17 cellular contexts compared by ENCODE assay signal in genomic region chr2:10061221-10061925, GRCh38. TPM values are rescaled to one million over a fixed set of nuclear protein-coding genes. Genes with fewer than 3 reads are reported as not detected.
"Had no signal": no experiment of that assay in that cellular context is flagged by ENCODE, and none has a peak within 500 bp of the region (broad histone marks: within the 10 kb centered on the region; RNA-seq: fewer than 3 reads in every experiment).

No MANE protein-coding gene starts in this region.

- H3K9me3 ChIP-seq: heart right ventricle, neutrophil, right atrium auricular region, sigmoid colon, stomach, thoracic aorta, transverse colon had no signal

- ATAC-seq: naive thymus-derived CD4-positive, alpha-beta T cell; stimulated activated naive B cell treated with anti-CD40 and anti-IgM and Interleukin-4, amounts not matched to agents 10 μg/mL and 1 μg/mL and 100 μg/mL, for 72 hours had no signal

- DNase-seq: effector CD4-positive, alpha-beta T cell; foreskin melanocyte; heart right ventricle; naive thymus-derived CD4-positive, alpha-beta T cell; nephron progenitor cell; sigmoid colon; stimulated activated CD4-positive, alpha-beta T cell treated with anti-CD3 and anti-CD28 coated beads, Interleukin-2, amount 100 ng/mL, for 24 hours; stimulated activated CD4-positive, alpha-beta T cell treated with anti-CD3 and anti-CD28 coated beads, Interleukin-4, amount 100 ng/mL, for 4 hours; stimulated activated naive B cell treated with anti-CD40 and anti-IgM and Interleukin-4, amounts not matched to agents 10 μg/mL and 1 μg/mL and 100 μg/mL, for 72 hours; stomach; transverse colon had no signal

- H3K4me3 ChIP-seq: coronary artery, heart right ventricle, right atrium auricular region, sigmoid colon, skin epidermis, stomach, thoracic aorta, transverse colon had no signal

- H3K36me3 ChIP-seq: neutrophil, right atrium auricular region, transverse colon had no signal

- FAIRE-seq: islet of Langerhans had no signal

- H3K27me3 ChIP-seq: heart right ventricle, neutrophil, right atrium auricular region, sigmoid colon, stomach, transverse colon had no signal

- H3K27ac ChIP-seq: coronary artery, heart right ventricle, neutrophil, right atrium auricular region, sigmoid colon, skin epidermis, thoracic aorta, transverse colon had no signal

RNA-seq across cellular contexts. Expression of gene CYS1, which starts 18.8 kb away (rescaled TPM):
- polyA plus RNA-seq: naive thymus-derived CD4-positive, alpha-beta T cell had no signal
